1 cellular context compared by ENCODE assay signal in genomic region chr6:11930240-11930639, GRCh38.
TF ChIP-seq lines count a peak whose summit lies in the region.

No MANE protein-coding gene starts in this region.

TF ChIP-seq in K562, 482 proteins besides CTCF, POLR2A, EP300 and RAD21 (continued from another document):
- TF ChIP-seq MGA (IDR thresholded peaks at IDR 0.05), result 0 out of 2 replicates have a peak, but pooled peaks have one; percentile 26
- 0 out of 2 replicates have a peak, but pooled peaks have one; percentile 42 for TF ChIP-seq ZNF609 (CRISPR knock-in tag; IDR thresholded peaks at IDR 0.05; ENCODE audit: borderline replicate concordance)
- TF ChIP-seq ERF (CRISPR knock-in tag; IDR thresholded peaks at IDR 0.05), result no peak
- no peak for TF ChIP-seq TGIF2 (CRISPR knock-in tag; IDR thresholded peaks at IDR 0.05)
- TF ChIP-seq MLLT1 (IDR thresholded peaks at IDR 0.05), result no peak
- TF ChIP-seq CHD2 (IDR thresholded peaks at IDR 0.05; ENCODE audit: low read depth, low read length), result no peak
- no peak for TF ChIP-seq DNMT1 (IDR thresholded peaks at IDR 0.05)
- no peak for TF ChIP-seq ID3 (CRISPR knock-in tag; IDR thresholded peaks at IDR 0.05)
- TF ChIP-seq ID3 (tag; IDR thresholded peaks at IDR 0.05), result no peak
- TF ChIP-seq JUNB (CRISPR knock-in tag; conservative IDR thresholded peaks at IDR 0.05), result no peak
- 0 out of 2 replicates have a peak, but pooled peaks have one; percentile 40 for TF ChIP-seq CREM (IDR thresholded peaks at IDR 0.05; ENCODE audit: low read depth)
- TF ChIP-seq MNT (conservative IDR thresholded peaks at IDR 0.05), result 0 out of 4 replicates have a peak, but pooled peaks of 1 of the 2 experiments have one; percentile 16
- no peak for TF ChIP-seq KAT7 (CRISPR knock-in tag; IDR thresholded peaks at IDR 0.05; ENCODE audit: borderline replicate concordance)
- TF ChIP-seq ZNF592 (IDR thresholded peaks at IDR 0.05), result peak; percentile 76
- TF ChIP-seq GATAD2B (IDR thresholded peaks at IDR 0.05; ENCODE audit: borderline replicate concordance), result no peak
- no peak for TF ChIP-seq SIX5 (IDR thresholded peaks at IDR 0.05; ENCODE audit: borderline replicate concordance in 1 of 2, insufficient read depth in 1 of 2, low read depth in 1 of 2, low read length in 2 of 2)
- no peak for TF ChIP-seq NFE2L1 (tag; IDR thresholded peaks at IDR 0.05; ENCODE audit: borderline replicate concordance, low read depth)
- TF ChIP-seq ZNF586 (CRISPR knock-in tag; conservative IDR thresholded peaks at IDR 0.05), result no peak
- no peak for TF ChIP-seq JUND (IDR thresholded peaks at IDR 0.05; ENCODE audit: borderline replicate concordance, low read depth, low read length)
- no peak for TF ChIP-seq JUND (tag; IDR thresholded peaks at IDR 0.05; ENCODE audit: borderline replicate concordance, low read depth, low read length)
- no peak for TF ChIP-seq FOS (IDR thresholded peaks at IDR 0.05; ENCODE audit: extremely low read depth, insufficient read length)
- 0 out of 2 replicates have a peak, but pooled peaks have one; percentile 49 for TF ChIP-seq ZZZ3 (IDR thresholded peaks at IDR 0.05)
- TF ChIP-seq HMBOX1 (IDR thresholded peaks at IDR 0.05), result no peak
- no peak for TF ChIP-seq ZC3H11A (IDR thresholded peaks at IDR 0.05; ENCODE audit: low read depth, low read length)
- no peak for TF ChIP-seq POLR3A (IDR thresholded peaks at IDR 0.05; ENCODE audit: borderline replicate concordance, extremely low read depth, insufficient read depth, insufficient read length)
